7 cellular contexts compared by ENCODE assay signal in genomic region chr14:70073924-70074566, GRCh38.
DNase-seq lines count a peak whose midpoint lies in the region; ATAC-seq and TF ChIP-seq lines count a peak whose summit lies in the region.

No MANE protein-coding gene starts in this region.

- no peak overlapping the region for H3K4me3 Mint-ChIP-seq in immature natural killer cell

- peak; percentile 93 for ATAC-seq in RWPE2 (ENCODE audit: low read depth)
- ATAC-seq in HG02938 (IDR thresholded peaks at IDR 0.05; ENCODE audit: unreplicated experiment): no peak

- no peaks in the 10 kb centered on the region for H3K4me1 ChIP-seq in RWPE2 (ENCODE audit: insufficient read depth, poor library complexity, severe bottlenecking)

- H3K36me3 ChIP-seq in RWPE2 (ENCODE audit: low read depth): no peaks in the 10 kb centered on the region

- no peaks in the 10 kb centered on the region for H3K9me3 ChIP-seq in RWPE2 (ENCODE audit: severe bottlenecking)

- H3K4me1 Mint-ChIP-seq in immature natural killer cell: no peaks in the 10 kb centered on the region

- H3K27ac Mint-ChIP-seq in immature natural killer cell: no peak overlapping the region

- no peak overlapping the region for H3K4me3 ChIP-seq in RWPE2 (ENCODE audit: severe bottlenecking)

- H3K36me3 Mint-ChIP-seq in immature natural killer cell: no peaks in the 10 kb centered on the region

- no peak overlapping the region for H3K27ac ChIP-seq in RWPE2 (ENCODE audit: poor library complexity, severe bottlenecking)

- no peaks in the 10 kb centered on the region for H3K27me3 ChIP-seq in RWPE2 (ENCODE audit: insufficient read depth, poor library complexity, severe bottlenecking)

- H3K9me3 Mint-ChIP-seq in immature natural killer cell: no peaks in the 10 kb centered on the region

- DNase-seq in GDM1 (lab: John Stamatoyannopoulos, UW) (peak; percentile 50), LoVo (ENCODE audit: low spot score) (peak; percentile 70), RWPE2 (ENCODE audit: low spot score) (peak; percentile 78), astrocyte of the hippocampus (ENCODE audit: low read depth, low spot score) (peak; percentile 41), immature natural killer cell (peak in 2 of 3 donors; percentile 9 to 12)
- peak; percentile 60 to 73 for DNase-seq in stimulated activated CD4-positive, alpha-beta T cell treated with anti-CD3 and anti-CD28 coated beads, Interleukin-2, amount 100 ng/mL, for 24 hours

- peaks cover 3 to 5% (median 4%) of the 10 kb centered on the region in 3 donors for H3K27me3 Mint-ChIP-seq in immature natural killer cell (ENCODE audit: low read depth in 3 of 3)

- peak; percentile 97 for TF ChIP-seq CTCF in RWPE2 (IDR thresholded peaks at IDR 0.05; ENCODE audit: poor library complexity, severe bottlenecking)

Comparison
In these comparisons a context has a peak if more than half of its experiments do, and no peak if none do; other contexts are left out.
1. DNase-seq: peak in every context shown above with its lines; median percentile 78 in RWPE2; 70 in LoVo; 66 in stimulated activated CD4-positive, alpha-beta T cell treated with anti-CD3 and anti-CD28 coated beads, Interleukin-2, amount 100 ng/mL, for 24 hours; 50 in GDM1; 41 in astrocyte of the hippocampus; 10 in immature natural killer cell.